In the genomic region with DNA sequence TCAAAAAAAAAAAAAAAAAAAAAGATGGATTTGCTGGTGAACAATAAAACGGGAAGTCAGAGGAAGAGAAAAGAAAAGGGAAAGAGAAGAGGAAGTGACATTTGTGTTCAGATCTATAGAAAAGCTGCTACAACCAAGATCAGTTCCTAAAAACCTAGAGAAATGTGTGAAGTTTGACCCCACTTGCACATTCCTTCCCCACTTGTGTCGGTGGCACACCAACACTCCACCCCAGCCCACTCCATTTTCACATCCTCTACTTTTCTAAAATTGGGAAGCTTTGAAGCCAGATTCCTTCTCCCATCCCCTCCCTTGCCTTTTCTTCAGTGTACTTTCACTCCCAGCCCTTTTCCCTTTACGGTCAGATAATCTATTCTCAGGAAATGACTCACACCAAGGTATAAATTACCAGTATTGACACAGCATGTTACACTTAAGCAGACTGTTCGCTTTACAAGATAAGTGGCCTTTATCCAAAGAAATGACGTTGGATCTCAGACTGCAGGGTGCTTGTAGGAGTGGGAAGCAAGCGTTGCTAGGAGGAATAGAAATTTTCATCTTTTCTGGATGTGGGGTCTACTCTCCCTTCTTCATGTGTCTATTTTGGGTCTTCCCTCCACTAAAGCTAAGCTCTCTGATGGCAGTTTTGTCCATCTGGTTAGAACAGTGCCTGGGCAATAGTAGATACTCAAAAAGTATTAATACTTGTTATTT, we compare ENCODE assay signal across 1 cellular context.
TF ChIP-seq lines count a peak whose summit lies in the region.

No MANE protein-coding gene starts in this region.

TF ChIP-seq in HepG2, 621 proteins besides CTCF, POLR2A, EP300 and RAD21 (continued from another document and continues in another):
- TF ChIP-seq ATF2 (CRISPR knock-in tag; IDR thresholded peaks at IDR 0.05) (no peak), ZNF432 (CRISPR knock-in tag; IDR thresholded peaks at IDR 0.05; ENCODE audit: borderline replicate concordance) (no peak), PRMT3 (CRISPR knock-in tag; IDR thresholded peaks at IDR 0.05; ENCODE audit: borderline replicate concordance, low read depth) (no peak), ETV6 (CRISPR knock-in tag; conservative IDR thresholded peaks at IDR 0.05) (no peak), ZBTB43 (CRISPR knock-in tag; conservative IDR thresholded peaks at IDR 0.05) (0 out of 2 replicates have a peak, but pooled peaks have one; percentile 24), CEBPG (CRISPR knock-in tag; IDR thresholded peaks at IDR 0.05) (peak; percentile 72), CENPX (CRISPR knock-in tag; IDR thresholded peaks at IDR 0.05) (no peak), ARNTL (CRISPR knock-in tag; IDR thresholded peaks at IDR 0.05) (no peak), ZNF775 (CRISPR knock-in tag; IDR thresholded peaks at IDR 0.05; ENCODE audit: borderline replicate concordance) (no peak), ZNF546 (CRISPR knock-in tag; conservative IDR thresholded peaks at IDR 0.05) (no peak), ZNF138 (CRISPR knock-in tag; IDR thresholded peaks at IDR 0.05; ENCODE audit: low read depth) (no peak), SMARCC2 (IDR thresholded peaks at IDR 0.05) (peak; percentile 55; the same call in 1 of the 2 replicates), ZSCAN31 (CRISPR knock-in tag; IDR thresholded peaks at IDR 0.05; ENCODE audit: low read depth) (no peak), MBNL3 (CRISPR knock-in tag; conservative IDR thresholded peaks at IDR 0.05) (no peak), SPEN (CRISPR knock-in tag; IDR thresholded peaks at IDR 0.05; ENCODE audit: low read depth) (no peak), PREB (CRISPR knock-in tag; IDR thresholded peaks at IDR 0.05) (no peak), U2AF1 (optimal IDR thresholded peaks at IDR 0.05; ENCODE audit: low read depth, low read length) (no peak), ZNF816 (CRISPR knock-in tag; IDR thresholded peaks at IDR 0.05; ENCODE audit: borderline replicate concordance) (no peak), CHCHD3 (CRISPR knock-in tag; IDR thresholded peaks at IDR 0.05) (no peak), SNAPC5 (CRISPR knock-in tag; IDR thresholded peaks at IDR 0.05; ENCODE audit: borderline replicate concordance) (no peak), NR2F2 (IDR thresholded peaks at IDR 0.05; ENCODE audit: borderline replicate concordance, low read depth) (no peak), ZNF550 (CRISPR knock-in tag; IDR thresholded peaks at IDR 0.05; ENCODE audit: borderline replicate concordance) (no peak), TCF7 (IDR thresholded peaks at IDR 0.05; ENCODE audit: low read depth) (peak; percentile 74), DMAP1 (CRISPR knock-in tag; IDR thresholded peaks at IDR 0.05) (no peak), SIN3B (IDR thresholded peaks at IDR 0.05; ENCODE audit: low read length) (no peak), ZNF616 (CRISPR knock-in tag; IDR thresholded peaks at IDR 0.05; ENCODE audit: low read depth) (no peak), ELF1 (CRISPR knock-in tag; IDR thresholded peaks at IDR 0.05) (no peak), RBAK (CRISPR knock-in tag; IDR thresholded peaks at IDR 0.05) (no peak), POGZ (CRISPR knock-in tag; IDR thresholded peaks at IDR 0.05) (peak; percentile 82; the same call in 1 of the 2 replicates), SRF (IDR thresholded peaks at IDR 0.05; ENCODE audit: low read depth, low read length) (peak; percentile 36; the same call in 1 of the 2 replicates), HINFP (CRISPR knock-in tag; IDR thresholded peaks at IDR 0.05; ENCODE audit: low read depth) (no peak), ZNF124 (CRISPR knock-in tag; IDR thresholded peaks at IDR 0.05) (no peak; the same call in 1 of the 2 replicates), ZNF337 (CRISPR knock-in tag; IDR thresholded peaks at IDR 0.05; ENCODE audit: borderline replicate concordance, low read depth) (no peak), TIGD3 (CRISPR knock-in tag; IDR thresholded peaks at IDR 0.05; ENCODE audit: borderline replicate concordance) (no peak), ZNF530 (CRISPR knock-in tag; IDR thresholded peaks at IDR 0.05; ENCODE audit: low read depth) (no peak), NCOR1 (IDR thresholded peaks at IDR 0.05; ENCODE audit: borderline replicate concordance, low read length) (no peak), HCFC1 (IDR thresholded peaks at IDR 0.05; ENCODE audit: low read depth, low read length) (no peak), ZNF235 (CRISPR knock-in tag; IDR thresholded peaks at IDR 0.05; ENCODE audit: borderline replicate concordance) (no peak), HNRNPUL1 (IDR thresholded peaks at IDR 0.05; ENCODE audit: low read depth, low read length) (no peak), ZNF326 (CRISPR knock-in tag; IDR thresholded peaks at IDR 0.05; ENCODE audit: borderline replicate concordance) (no peak), ARNT (IDR thresholded peaks at IDR 0.05) (no peak), RBM22 (optimal IDR thresholded peaks at IDR 0.05; ENCODE audit: low read length) (no peak), MYC (CRISPR knock-in tag; IDR thresholded peaks at IDR 0.05; ENCODE audit: borderline replicate concordance) (no peak), FLYWCH1 (CRISPR knock-in tag; IDR thresholded peaks at IDR 0.05) (no peak)
- TF ChIP-seq, protein P1, sequence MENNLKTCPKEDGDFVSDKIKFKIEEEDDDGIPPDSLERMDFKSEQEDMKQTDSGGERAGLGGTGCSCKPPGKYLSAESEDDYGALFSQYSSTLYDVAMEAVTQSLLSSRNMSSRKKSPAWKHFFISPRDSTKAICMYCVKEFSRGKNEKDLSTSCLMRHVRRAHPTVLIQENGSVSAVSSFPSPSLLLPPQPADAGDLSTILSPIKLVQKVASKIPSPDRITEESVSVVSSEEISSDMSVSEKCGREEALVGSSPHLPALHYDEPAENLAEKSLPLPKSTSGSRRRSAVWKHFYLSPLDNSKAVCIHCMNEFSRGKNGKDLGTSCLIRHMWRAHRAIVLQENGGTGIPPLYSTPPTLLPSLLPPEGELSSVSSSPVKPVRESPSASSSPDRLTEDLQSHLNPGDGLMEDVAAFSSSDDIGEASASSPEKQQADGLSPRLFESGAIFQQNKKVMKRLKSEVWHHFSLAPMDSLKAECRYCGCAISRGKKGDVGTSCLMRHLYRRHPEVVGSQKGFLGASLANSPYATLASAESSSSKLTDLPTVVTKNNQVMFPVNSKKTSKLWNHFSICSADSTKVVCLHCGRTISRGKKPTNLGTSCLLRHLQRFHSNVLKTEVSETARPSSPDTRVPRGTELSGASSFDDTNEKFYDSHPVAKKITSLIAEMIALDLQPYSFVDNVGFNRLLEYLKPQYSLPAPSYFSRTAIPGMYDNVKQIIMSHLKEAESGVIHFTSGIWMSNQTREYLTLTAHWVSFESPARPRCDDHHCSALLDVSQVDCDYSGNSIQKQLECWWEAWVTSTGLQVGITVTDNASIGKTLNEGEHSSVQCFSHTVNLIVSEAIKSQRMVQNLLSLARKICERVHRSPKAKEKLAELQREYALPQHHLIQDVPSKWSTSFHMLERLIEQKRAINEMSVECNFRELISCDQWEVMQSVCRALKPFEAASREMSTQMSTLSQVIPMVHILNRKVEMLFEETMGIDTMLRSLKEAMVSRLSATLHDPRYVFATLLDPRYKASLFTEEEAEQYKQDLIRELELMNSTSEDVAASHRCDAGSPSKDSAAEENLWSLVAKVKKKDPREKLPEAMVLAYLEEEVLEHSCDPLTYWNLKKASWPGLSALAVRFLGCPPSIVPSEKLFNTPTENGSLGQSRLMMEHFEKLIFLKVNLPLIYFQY (CRISPR knock-in tag; IDR thresholded peaks at IDR 0.05; ENCODE audit: borderline replicate concordance): 0 out of 2 replicates have a peak, but pooled peaks have one; percentile 30
- TF ChIP-seq, protein P2, sequence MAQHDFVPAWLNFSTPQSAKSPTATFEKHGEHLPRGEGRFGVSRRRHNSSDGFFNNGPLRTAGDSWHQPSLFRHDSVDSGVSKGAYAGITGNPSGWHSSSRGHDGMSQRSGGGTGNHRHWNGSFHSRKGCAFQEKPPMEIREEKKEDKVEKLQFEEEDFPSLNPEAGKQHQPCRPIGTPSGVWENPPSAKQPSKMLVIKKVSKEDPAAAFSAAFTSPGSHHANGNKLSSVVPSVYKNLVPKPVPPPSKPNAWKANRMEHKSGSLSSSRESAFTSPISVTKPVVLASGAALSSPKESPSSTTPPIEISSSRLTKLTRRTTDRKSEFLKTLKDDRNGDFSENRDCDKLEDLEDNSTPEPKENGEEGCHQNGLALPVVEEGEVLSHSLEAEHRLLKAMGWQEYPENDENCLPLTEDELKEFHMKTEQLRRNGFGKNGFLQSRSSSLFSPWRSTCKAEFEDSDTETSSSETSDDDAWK (CRISPR knock-in tag; IDR thresholded peaks at IDR 0.05): no peak
- TF ChIP-seq, protein P3, sequence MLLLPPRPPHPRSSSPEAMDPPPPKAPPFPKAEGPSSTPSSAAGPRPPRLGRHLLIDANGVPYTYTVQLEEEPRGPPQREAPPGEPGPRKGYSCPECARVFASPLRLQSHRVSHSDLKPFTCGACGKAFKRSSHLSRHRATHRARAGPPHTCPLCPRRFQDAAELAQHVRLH (CRISPR knock-in tag; IDR thresholded peaks at IDR 0.05; ENCODE audit: borderline replicate concordance, low read depth): no peak
- TF ChIP-seq, protein P4, sequence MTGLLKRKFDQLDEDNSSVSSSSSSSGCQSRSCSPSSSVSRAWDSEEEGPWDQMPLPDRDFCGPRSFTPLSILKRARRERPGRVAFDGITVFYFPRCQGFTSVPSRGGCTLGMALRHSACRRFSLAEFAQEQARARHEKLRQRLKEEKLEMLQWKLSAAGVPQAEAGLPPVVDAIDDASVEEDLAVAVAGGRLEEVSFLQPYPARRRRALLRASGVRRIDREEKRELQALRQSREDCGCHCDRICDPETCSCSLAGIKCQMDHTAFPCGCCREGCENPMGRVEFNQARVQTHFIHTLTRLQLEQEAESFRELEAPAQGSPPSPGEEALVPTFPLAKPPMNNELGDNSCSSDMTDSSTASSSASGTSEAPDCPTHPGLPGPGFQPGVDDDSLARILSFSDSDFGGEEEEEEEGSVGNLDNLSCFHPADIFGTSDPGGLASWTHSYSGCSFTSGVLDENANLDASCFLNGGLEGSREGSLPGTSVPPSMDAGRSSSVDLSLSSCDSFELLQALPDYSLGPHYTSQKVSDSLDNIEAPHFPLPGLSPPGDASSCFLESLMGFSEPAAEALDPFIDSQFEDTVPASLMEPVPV (CRISPR knock-in tag; IDR thresholded peaks at IDR 0.05): no peak
- TF ChIP-seq, protein P5, sequence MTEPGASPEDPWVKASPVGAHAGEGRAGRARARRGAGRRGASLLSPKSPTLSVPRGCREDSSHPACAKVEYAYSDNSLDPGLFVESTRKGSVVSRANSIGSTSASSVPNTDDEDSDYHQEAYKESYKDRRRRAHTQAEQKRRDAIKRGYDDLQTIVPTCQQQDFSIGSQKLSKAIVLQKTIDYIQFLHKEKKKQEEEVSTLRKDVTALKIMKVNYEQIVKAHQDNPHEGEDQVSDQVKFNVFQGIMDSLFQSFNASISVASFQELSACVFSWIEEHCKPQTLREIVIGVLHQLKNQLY (CRISPR knock-in tag; IDR thresholded peaks at IDR 0.05): peak; percentile 37; the same call in 1 of the 2 replicates
- TF ChIP-seq, protein P6, sequence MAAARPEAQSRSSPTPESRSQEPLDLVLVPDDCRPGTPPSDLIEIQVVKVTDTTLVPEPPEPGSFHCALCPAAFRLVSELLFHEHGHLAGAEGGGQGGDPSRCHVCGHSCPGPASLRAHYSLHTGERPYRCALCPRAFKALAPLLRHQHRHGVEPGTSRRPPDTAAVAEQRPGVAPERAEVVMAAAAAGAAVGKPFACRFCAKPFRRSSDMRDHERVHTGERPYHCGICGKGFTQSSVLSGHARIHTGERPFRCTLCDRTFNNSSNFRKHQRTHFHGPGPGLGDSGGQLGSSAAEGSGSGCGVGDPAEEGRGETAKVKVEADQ (CRISPR knock-in tag; IDR thresholded peaks at IDR 0.05; ENCODE audit: borderline replicate concordance): no peak
